In genomic region chr3:194346035-194346434, GRCh38 we compare ENCODE assay signal across 23 cellular contexts. TPM values are rescaled to one million over a fixed set of nuclear protein-coding genes. Genes with fewer than 3 reads are reported as not detected.
DNase-seq lines count a peak whose midpoint lies in the region; ATAC-seq, FAIRE-seq and TF ChIP-seq lines count a peak whose summit lies in the region.
"Had no signal": no experiment of that assay in that cellular context is flagged by ENCODE, and none has a peak within 500 bp of the region (broad histone marks: within the 10 kb centered on the region; RNA-seq: fewer than 3 reads in every experiment).

No MANE protein-coding gene starts in this region.

- no peak for TF ChIP-seq EP300 in transverse colon (IDR thresholded peaks at IDR 0.05; ENCODE audit: low read depth)

- H3K4me1 ChIP-seq in BLaER1 (peaks cover 67% of the 10 kb centered on the region), kidney (ENCODE audit: control insufficient read depth in 1 of 2, insufficient read depth in 1 of 2, low read depth in 1 of 2, low read length in 2 of 2) (no peaks in the 10 kb centered on the region), transverse colon (no peaks in the 10 kb centered on the region)
- H3K4me1 ChIP-seq: BE2C, HAP-1 had no signal

- DNase-seq in kidney, result peak; percentile 56
- DNase-seq in stimulated activated naive CD8-positive, alpha-beta T cell treated with anti-CD3 and anti-CD28 coated beads, Interleukin-15, Interleukin-2, amounts not matched to agents 100 U/mL and 50 U/mL, for 24 hours, result no peak
- DNase-seq in AG20443 (ENCODE audit: low spot score), result no peak
- no peak for DNase-seq in transverse colon
- DNase-seq in activated CD8-positive, alpha-beta memory T cell treated with anti-CD3 and anti-CD28 coated beads, Interleukin-2, amount 50 U/mL, for 4 hours, result no peak
- DNase-seq: AML-193; BE2C; Caco-2; CD4-positive, CD25-positive, alpha-beta regulatory T cell; CD8-positive, alpha-beta T cell; DMS153; DND-41 had no signal

- H3K27me3 ChIP-seq in BLaER1, result no peaks in the 10 kb centered on the region
- no peaks in the 10 kb centered on the region for H3K27me3 ChIP-seq in transverse colon
- H3K27me3 ChIP-seq: BE2C had no signal

- H3K36me3 ChIP-seq in BLaER1, result no peaks in the 10 kb centered on the region
- H3K36me3 ChIP-seq in kidney (ENCODE audit: control insufficient read depth in 1 of 2, insufficient read depth in 2 of 2, low read length in 2 of 2), result no peaks in the 10 kb centered on the region
- H3K36me3 ChIP-seq in transverse colon, result no peaks in the 10 kb centered on the region
- H3K36me3 ChIP-seq: BE2C, HAP-1 had no signal

- in situ Hi-C loops in transverse colon (cut with MboI; ENCODE audit: low pct_ligation_motif_present in 1 of 4, low pct_unique_long_range_greater_than_20kb in 1 of 4, low sequenced_read_pairs in 3 of 4), result no loop called here

- no peaks in the 10 kb centered on the region for H4K20me1 ChIP-seq in BLaER1

- H3K9ac ChIP-seq in BLaER1 (no peak overlapping the region), kidney (ENCODE audit: low read length in 2 of 2) (no peak overlapping the region)

- H3K4me3 ChIP-seq in BLaER1 (no peak overlapping the region), kidney (ENCODE audit: low read length in 2 of 2) (no peak overlapping the region), transverse colon (no peak overlapping the region)
- H3K4me3 ChIP-seq: GM12878, GM23338, HAP-1 had no signal

- WGBS in transverse colon (ENCODE audit: low coverage in 1 of 2), 2 donors, result 40 to 89% methylated on average over 1 to 9 of the region's 9 CpGs

- H3K27ac ChIP-seq in BLaER1, result peak overlapping the region; percentile 40
- no peak overlapping the region for H3K27ac ChIP-seq in kidney (ENCODE audit: low read depth in 2 of 2, low read length in 2 of 2)
- H3K27ac ChIP-seq in transverse colon, result no peak overlapping the region
- H3K27ac ChIP-seq: 22Rv1, C4-2B had no signal

- TF ChIP-seq POLR2A in transverse colon (IDR thresholded peaks at IDR 0.05), result no peak

- H3K4me2 ChIP-seq in BLaER1, result no peak overlapping the region
- H3K4me2 ChIP-seq: GM23338 had no signal

- peak; percentile 16 for ATAC-seq in stimulated activated naive CD8-positive, alpha-beta T cell treated with anti-CD3 and anti-CD28 coated beads, Interleukin-15, Interleukin-2, amounts not matched to agents 100 U/mL and 50 U/mL, for 24 hours
- ATAC-seq: CD8-positive, alpha-beta T cell; GM23338 had no signal

- FAIRE-seq in kidney (lab: Jason Lieb, UNC), result no peak
- FAIRE-seq: A204.1, G401.6, GM12878, GM19239, H54 had no signal

- no peaks in the 10 kb centered on the region for H3K9me3 ChIP-seq in BLaER1
- no peaks in the 10 kb centered on the region for H3K9me3 ChIP-seq in kidney (ENCODE audit: control insufficient read depth in 1 of 2, low read length in 2 of 2)
- H3K9me3 ChIP-seq in transverse colon, result no peaks in the 10 kb centered on the region
- H3K9me3 ChIP-seq: BE2C, Caco-2, HAP-1 had no signal

- intact Hi-C loops in kidney (cut with DNase I) (loop anchor here (10.0 kb wide), 1 partner anchor 49 kb away; the partner anchor contains the start of gene GP5), transverse colon (cut with DNase I; ENCODE audit: low total_unique reads) (no loop called here)

- TF ChIP-seq CTCF in kidney (IDR thresholded peaks at IDR 0.05; ENCODE audit: borderline replicate concordance, extremely low read depth, insufficient read depth), result no peak
- TF ChIP-seq CTCF in transverse colon (IDR thresholded peaks at IDR 0.05), result no peak

RNA-seq across cellular contexts. Expression of gene CPN2, which starts 5.1 kb away (rescaled TPM):
- total RNA-seq in kidney, result 0.72 TPM
- 15.8 TPM for polyA plus RNA-seq in kidney (ENCODE audit: insufficient read depth, low read depth, low replicate concordance)
- total RNA-seq in transverse colon, result under 1 TPM in 1 of 4 donors, not detected in 3; 0.14 TPM
- total RNA-seq: Caco-2; CD4-positive, CD25-positive, alpha-beta regulatory T cell; CD8-positive, alpha-beta T cell; GM12878 had no signal
- polyA plus RNA-seq: AG04450; CD4-positive, CD25-positive, alpha-beta regulatory T cell; GM12878 had no signal

RNA-seq across cellular contexts. Expression of gene LRRC15, which starts 23.5 kb away (rescaled TPM):
- 0.63 TPM for total RNA-seq in kidney
- polyA plus RNA-seq in kidney (ENCODE audit: insufficient read depth, low read depth, low replicate concordance), result 0.09 TPM
- under 1 TPM in 2 of 4 donors, not detected in 2; 0.14 to 0.32 TPM for total RNA-seq in transverse colon
- total RNA-seq: CD4-positive, CD25-positive, alpha-beta regulatory T cell; CD8-positive, alpha-beta T cell; GM12878 had no signal
- polyA plus RNA-seq: CD4-positive, CD25-positive, alpha-beta regulatory T cell; GM12878 had no signal

RNA-seq across cellular contexts. Expression of gene GP5, which starts 53.0 kb away (rescaled TPM):
- total RNA-seq in kidney (0.22 TPM), transverse colon (not detected)
- polyA plus RNA-seq in kidney (ENCODE audit: insufficient read depth, low read depth, low replicate concordance), result not detected
- total RNA-seq: GM12878 had no signal
- polyA plus RNA-seq: GM12878 had no signal
